1 cellular context compared by ENCODE assay signal in genomic region chr11:129828301-129828836, GRCh38.
A peak's percentile ranks its signal among the peaks of the same experiment; 100 is the strongest.
TF ChIP-seq lines count a peak whose summit lies in the region.

No MANE protein-coding gene starts in this region.

TF ChIP-seq in HepG2, 621 proteins besides CTCF, POLR2A, EP300 and RAD21 (continued from another document and continues in another):
- TF ChIP-seq ZFY (CRISPR knock-in tag; IDR thresholded peaks at IDR 0.05), result no peak
- TF ChIP-seq DNMT3B (CRISPR knock-in tag; conservative IDR thresholded peaks at IDR 0.05), result no peak
- 0 out of 2 replicates have a peak, but pooled peaks have one; percentile 44 for TF ChIP-seq MBD4 (IDR thresholded peaks at IDR 0.05; ENCODE audit: borderline replicate concordance, low read length)
- no peak for TF ChIP-seq ZNF703 (CRISPR knock-in tag; IDR thresholded peaks at IDR 0.05; ENCODE audit: borderline replicate concordance)
- peak; percentile 92 for TF ChIP-seq HOMEZ (CRISPR knock-in tag; IDR thresholded peaks at IDR 0.05; ENCODE audit: low read depth)
- no peak for TF ChIP-seq NRL (CRISPR knock-in tag; IDR thresholded peaks at IDR 0.05; ENCODE audit: borderline replicate concordance)
- no peak for TF ChIP-seq MXD4 (CRISPR knock-in tag; IDR thresholded peaks at IDR 0.05)
- no peak for TF ChIP-seq MTF2 (CRISPR knock-in tag; IDR thresholded peaks at IDR 0.05; ENCODE audit: borderline replicate concordance)
- TF ChIP-seq MAX (IDR thresholded peaks at IDR 0.05), result peak; percentile 58
- no peak for TF ChIP-seq KDM3A (CRISPR knock-in tag; IDR thresholded peaks at IDR 0.05; ENCODE audit: low read depth)
- no peak for TF ChIP-seq ZNF431 (CRISPR knock-in tag; IDR thresholded peaks at IDR 0.05; ENCODE audit: borderline replicate concordance, low read depth)
- TF ChIP-seq ZNF256 (CRISPR knock-in tag; conservative IDR thresholded peaks at IDR 0.05), result no peak
- no peak for TF ChIP-seq SMAD3 (CRISPR knock-in tag; IDR thresholded peaks at IDR 0.05)
- TF ChIP-seq ZNF335 (CRISPR knock-in tag; IDR thresholded peaks at IDR 0.05), result peak; percentile 78; the same call in 1 of the 2 replicates
- no peak for TF ChIP-seq ZNF557 (CRISPR knock-in tag; IDR thresholded peaks at IDR 0.05)
- no peak; the same call in 1 of the 2 replicates for TF ChIP-seq ARNTL (CRISPR knock-in tag; IDR thresholded peaks at IDR 0.05)
- TF ChIP-seq JUN (CRISPR knock-in tag; IDR thresholded peaks at IDR 0.05), result peak; percentile 73
- no peak for TF ChIP-seq ZNF430 (CRISPR knock-in tag; IDR thresholded peaks at IDR 0.05)
- TF ChIP-seq ZFP62 (CRISPR knock-in tag; IDR thresholded peaks at IDR 0.05), result no peak
- TF ChIP-seq ZNF407 (CRISPR knock-in tag; IDR thresholded peaks at IDR 0.05; ENCODE audit: not compliant biosample characterization), result no peak
- no peak for TF ChIP-seq ZNF10 (CRISPR knock-in tag; IDR thresholded peaks at IDR 0.05; ENCODE audit: borderline replicate concordance, low read depth)
- TF ChIP-seq TFE3 (CRISPR knock-in tag; IDR thresholded peaks at IDR 0.05), result peak; percentile 61; the same call in 1 of the 2 replicates
- no peak for TF ChIP-seq SNAPC5 (CRISPR knock-in tag; IDR thresholded peaks at IDR 0.05; ENCODE audit: borderline replicate concordance)
- peak; percentile 80 for TF ChIP-seq RXRB (CRISPR knock-in tag; IDR thresholded peaks at IDR 0.05; ENCODE audit: borderline replicate concordance)
- TF ChIP-seq GMEB1 (CRISPR knock-in tag; IDR thresholded peaks at IDR 0.05; ENCODE audit: borderline replicate concordance), result peak; percentile 52; the same call in 1 of the 2 replicates
- no peak for TF ChIP-seq RNF219 (CRISPR knock-in tag; IDR thresholded peaks at IDR 0.05)
- no peak for TF ChIP-seq ZNF337 (CRISPR knock-in tag; IDR thresholded peaks at IDR 0.05; ENCODE audit: borderline replicate concordance, low read depth)
- peak; percentile 79 for TF ChIP-seq RFX5 (IDR thresholded peaks at IDR 0.05; ENCODE audit: low read depth, low read length)
- TF ChIP-seq ZFP36L2 (CRISPR knock-in tag; IDR thresholded peaks at IDR 0.05), result no peak
- no peak for TF ChIP-seq LCORL (IDR thresholded peaks at IDR 0.05)
- TF ChIP-seq LCORL (CRISPR knock-in tag; IDR thresholded peaks at IDR 0.05), result 0 out of 2 replicates have a peak, but pooled peaks have one; percentile 40
- no peak for TF ChIP-seq TFDP1 (CRISPR knock-in tag; IDR thresholded peaks at IDR 0.05; ENCODE audit: borderline replicate concordance)
- no peak for TF ChIP-seq BATF2 (CRISPR knock-in tag; IDR thresholded peaks at IDR 0.05)
- no peak for TF ChIP-seq IRX3 (CRISPR knock-in tag; IDR thresholded peaks at IDR 0.05; ENCODE audit: borderline replicate concordance, low read depth)
- TF ChIP-seq PPARG (CRISPR knock-in tag; conservative IDR thresholded peaks at IDR 0.05), result peak; percentile 89
- no peak for TF ChIP-seq PAF1 (CRISPR knock-in tag; IDR thresholded peaks at IDR 0.05)
- TF ChIP-seq AGO2 (optimal IDR thresholded peaks at IDR 0.05; ENCODE audit: low read depth, low read length), result no peak
- peak; percentile 52 for TF ChIP-seq ZFX (CRISPR knock-in tag; IDR thresholded peaks at IDR 0.05; ENCODE audit: low read depth)
- no peak for TF ChIP-seq ATRX (CRISPR knock-in tag; IDR thresholded peaks at IDR 0.05; ENCODE audit: borderline replicate concordance)
- no peak for TF ChIP-seq ZNF326 (CRISPR knock-in tag; IDR thresholded peaks at IDR 0.05; ENCODE audit: borderline replicate concordance)
- 0 out of 2 replicates have a peak, but pooled peaks have one; percentile 37 for TF ChIP-seq RBFOX2 (IDR thresholded peaks at IDR 0.05; ENCODE audit: low read depth, low read length)
- no peak for TF ChIP-seq NFATC3 (CRISPR knock-in tag; IDR thresholded peaks at IDR 0.05)
- TF ChIP-seq ZNF605 (CRISPR knock-in tag; IDR thresholded peaks at IDR 0.05), result 0 out of 2 replicates have a peak, but pooled peaks have one; percentile 56
- peak; percentile 67 for TF ChIP-seq ELF3 (CRISPR knock-in tag; IDR thresholded peaks at IDR 0.05)
- TF ChIP-seq NR2F6 (IDR thresholded peaks at IDR 0.05), result peak; percentile 78
- TF ChIP-seq NR2F6 (CRISPR knock-in tag; IDR thresholded peaks at IDR 0.05), result peak; percentile 66
- peak; percentile 93 for TF ChIP-seq SAP130 (CRISPR knock-in tag; IDR thresholded peaks at IDR 0.05; ENCODE audit: low read depth)
- TF ChIP-seq ATF4 (CRISPR knock-in tag; IDR thresholded peaks at IDR 0.05), result no peak
- no peak for TF ChIP-seq SALL2 (CRISPR knock-in tag; IDR thresholded peaks at IDR 0.05)
- TF ChIP-seq HOXA7 (CRISPR knock-in tag; IDR thresholded peaks at IDR 0.05), result no peak
- peak; percentile 65 for TF ChIP-seq ZMYM4 (CRISPR knock-in tag; IDR thresholded peaks at IDR 0.05)
- TF ChIP-seq GTF3A (CRISPR knock-in tag; conservative IDR thresholded peaks at IDR 0.05), result no peak
- no peak; the same call in 1 of the 2 replicates for TF ChIP-seq NAIF1 (CRISPR knock-in tag; IDR thresholded peaks at IDR 0.05; ENCODE audit: borderline replicate concordance)
